ENCODE assay signal across 12 cellular contexts in the genomic region with DNA sequence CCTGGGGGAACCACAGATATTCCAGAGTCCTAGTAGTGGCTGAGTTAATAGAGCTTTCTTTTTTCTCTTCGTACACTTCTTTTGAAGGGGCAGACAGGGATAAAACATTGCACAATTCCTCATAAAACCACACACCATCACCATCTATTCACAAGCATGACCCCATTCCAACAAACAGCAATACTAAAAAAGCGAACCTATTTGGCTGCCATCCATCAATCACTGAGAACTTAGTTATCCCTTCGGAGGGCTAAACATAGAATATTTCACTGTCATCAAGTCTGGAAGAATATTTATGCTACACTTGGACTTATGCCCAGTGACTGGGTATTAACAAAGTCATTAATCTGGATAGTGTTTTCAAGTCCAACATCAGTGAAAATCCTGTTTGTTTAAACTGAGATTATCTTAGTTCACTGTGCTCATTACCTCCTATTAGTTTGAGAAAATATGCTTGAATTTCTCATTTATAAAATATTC.
DNase-seq lines count a peak whose midpoint lies in the region; ATAC-seq and TF ChIP-seq lines count a peak whose summit lies in the region.
"Had no signal": no experiment of that assay in that cellular context is flagged by ENCODE, and none has a peak within 500 bp of the region (broad histone marks: within the 10 kb centered on the region; RNA-seq: fewer than 3 reads in every experiment).

No MANE protein-coding gene starts in this region.

- H3K27ac ChIP-seq in upper lobe of right lung, result no peak overlapping the region

- intact Hi-C loops in upper lobe of right lung (cut with DNase I), result no loop called here

- DNase-seq in AG20443 (ENCODE audit: low spot score) (peak; percentile 45), NCI-H1048 (lab: John Stamatoyannopoulos, UW) (peak; percentile 44), choroid plexus epithelial cell (ENCODE audit: low read depth) (peak; percentile 93), myocyte (ENCODE audit: low read depth) (peak; percentile 62), NCI-H128 (lab: John Stamatoyannopoulos, UW; ENCODE audit: unreplicated experiment) (no peak), upper lobe of right lung (no peak)
- no peak for DNase-seq in stimulated activated CD4-positive, alpha-beta T cell treated with anti-CD3 and anti-CD28 coated beads, Interleukin-4, amount 100 ng/mL, for 1 hour
- no peak for DNase-seq in activated CD8-positive, alpha-beta memory T cell treated with anti-CD3 and anti-CD28 coated beads, Interleukin-2, amount 50 U/mL, for 48 hours
- DNase-seq: activated effector memory CD4-positive, alpha-beta T cell treated with Interleukin-2 at 50 U/mL for 16 hours; Caco-2; effector CD8-positive, alpha-beta T cell; NCI-H526 treated with DMSO at 0.1 percent for 48 hours had no signal

- no peaks in the 10 kb centered on the region for H3K36me3 ChIP-seq in upper lobe of right lung

- TF ChIP-seq CTCF in choroid plexus epithelial cell (conservative IDR thresholded peaks at IDR 0.05; ENCODE audit: low read depth, low read length) (no peak), upper lobe of right lung (IDR thresholded peaks at IDR 0.05) (no peak)

- no peaks in the 10 kb centered on the region for H3K27me3 ChIP-seq in upper lobe of right lung

- H3K9me3 ChIP-seq in upper lobe of right lung, result no peaks in the 10 kb centered on the region
- H3K9me3 ChIP-seq: Caco-2 had no signal

- no peak for ATAC-seq in upper lobe of right lung

- H3K4me1 ChIP-seq in upper lobe of right lung, result no peaks in the 10 kb centered on the region
- H3K4me1 ChIP-seq: Caco-2 had no signal

- no peak overlapping the region for H3K4me3 ChIP-seq in choroid plexus epithelial cell (ENCODE audit: low read depth, low read length)
- H3K4me3 ChIP-seq in upper lobe of right lung, result no peak overlapping the region

Comparison
In these comparisons a context has a peak if more than half of its experiments do, and no peak if none do; other contexts are left out.
1. DNase-seq: peak in AG20443 (single experiment), NCI-H1048 (single experiment), choroid plexus epithelial cell (single experiment) and myocyte (single experiment); none in stimulated activated CD4-positive, alpha-beta T cell treated with anti-CD3 and anti-CD28 coated beads, Interleukin-4, amount 100 ng/mL, for 1 hour (single experiment), activated CD8-positive, alpha-beta memory T cell treated with anti-CD3 and anti-CD28 coated beads, Interleukin-2, amount 50 U/mL, for 48 hours (single experiment), NCI-H128 (single experiment) and upper lobe of right lung (single experiment).